In the genomic region with DNA sequence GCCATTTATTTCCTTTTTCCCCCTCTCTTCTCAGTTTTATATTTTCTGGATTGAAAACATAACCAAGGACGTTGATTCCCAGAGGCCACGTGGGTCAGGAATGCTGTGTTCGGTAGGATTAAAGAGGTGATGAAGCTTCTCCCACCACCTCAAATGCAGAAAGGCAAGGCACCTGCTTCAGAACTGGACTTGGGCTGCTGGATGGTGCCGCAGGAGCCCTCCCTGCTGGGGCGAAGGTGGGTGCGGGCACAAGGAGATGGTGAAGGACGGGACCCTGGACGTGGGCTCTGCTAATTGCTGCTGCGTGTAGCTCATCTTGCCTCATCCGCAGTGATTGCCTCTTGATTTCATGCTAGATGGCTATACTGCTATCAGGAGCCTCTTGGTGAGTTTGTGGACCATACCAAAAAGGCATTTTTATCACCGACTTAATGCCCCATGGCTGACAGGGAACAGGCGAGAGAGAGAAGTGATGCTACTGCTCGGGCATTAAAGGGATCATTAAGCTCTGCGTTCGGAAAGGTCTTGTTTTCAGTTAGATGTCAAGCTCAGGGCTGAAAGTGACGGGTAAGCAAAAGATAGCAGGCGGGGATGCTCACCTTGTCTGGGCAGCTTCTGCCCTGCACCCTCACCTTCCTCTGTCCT, we compare ENCODE assay signal across 15 cellular contexts.
DNase-seq lines count a peak whose midpoint lies in the region; ATAC-seq and TF ChIP-seq lines count a peak whose summit lies in the region.
"Had no signal": no experiment of that assay in that cellular context is flagged by ENCODE, and none has a peak within 500 bp of the region (broad histone marks: within the 10 kb centered on the region; RNA-seq: fewer than 3 reads in every experiment).

No MANE protein-coding gene starts in this region.

- ATAC-seq in GM19395 (IDR thresholded peaks at IDR 0.05; ENCODE audit: unreplicated experiment) (no peak), GM19467 (IDR thresholded peaks at IDR 0.05; ENCODE audit: unreplicated experiment) (no peak)
- ATAC-seq: CD8-positive, alpha-beta T cell had no signal

- H3K36me3 Mint-ChIP-seq in chondrocyte (ENCODE audit: low read depth) = no peaks in the 10 kb centered on the region
- H3K36me3 Mint-ChIP-seq in endodermal cell (ENCODE audit: low read depth) = no peaks in the 10 kb centered on the region
- H3K36me3 Mint-ChIP-seq: CD8-positive, alpha-beta T cell had no signal

- H3K27ac Mint-ChIP-seq in chondrocyte (ENCODE audit: unreplicated experiment) (no peak overlapping the region), endodermal cell (no peak overlapping the region)
- H3K27ac Mint-ChIP-seq: B cell; CD8-positive, alpha-beta T cell had no signal

- H3K4me3 ChIP-seq in endodermal cell (ENCODE audit: low read length) (no peak overlapping the region), spleen (no peak overlapping the region)
- H3K4me3 ChIP-seq: BLaER1 treated with 17β-estradiol and CSF1 and Interleukin-3, amounts not matched to agents 10 nM and 100 nM had no signal

- H3K9me3 Mint-ChIP-seq in chondrocyte (ENCODE audit: low read depth) (no peaks in the 10 kb centered on the region), endodermal cell (no peaks in the 10 kb centered on the region)
- H3K9me3 Mint-ChIP-seq: CD8-positive, alpha-beta T cell; H9 had no signal

- H3K4me3 Mint-ChIP-seq in chondrocyte (ENCODE audit: unreplicated experiment) = no peak overlapping the region
- H3K4me3 Mint-ChIP-seq in endodermal cell = no peak overlapping the region
- H3K4me3 Mint-ChIP-seq: B cell; CD8-positive, alpha-beta T cell; H9 had no signal

- no peak overlapping the region for H3K9ac ChIP-seq in endodermal cell (ENCODE audit: extremely low read depth, low read length, poor library complexity, severe bottlenecking)
- H3K9ac ChIP-seq: BLaER1 treated with 17β-estradiol and CSF1 and Interleukin-3, amounts not matched to agents 10 nM and 100 nM had no signal

- intact Hi-C loops in spleen (cut with DNase I; ENCODE audit: low total_unique reads) = no loop called here

- WGBS in endodermal cell (ENCODE audit: insufficient coverage in 1 of 2, insufficient read length in 1 of 2), 2 experiments = 91 to 95% methylated on average over 14 to 17 of the region's 17 CpGs
- 87 to 90% (median 89%) methylated on average over 17 of the region's 17 CpGs for WGBS in spleen, 5 donors

- H3K27me3 ChIP-seq in endodermal cell (ENCODE audit: control insufficient read depth, insufficient read depth, low read length, poor library complexity, severe bottlenecking) (no peaks in the 10 kb centered on the region), spleen (replicated peaks in 1 of 7) (peaks cover 0 to 32% (median 0%) of the 10 kb centered on the region in 7 donors)
- H3K27me3 ChIP-seq: BLaER1 treated with 17β-estradiol and CSF1 and Interleukin-3, amounts not matched to agents 10 nM and 100 nM had no signal

- TF ChIP-seq CTCF in chondrocyte (IDR thresholded peaks at IDR 0.05) = no peak
- no peak for TF ChIP-seq CTCF in endodermal cell (conservative IDR thresholded peaks at IDR 0.05)
- no peak for TF ChIP-seq CTCF in spleen (IDR thresholded peaks at IDR 0.05 in 8 of 11, conservative IDR thresholded peaks at IDR 0.05 in 3 of 11)

- H3K27ac ChIP-seq in endodermal cell (ENCODE audit: low read depth, low read length) (no peak overlapping the region), spleen (no peak overlapping the region)
- H3K27ac ChIP-seq: BLaER1 treated with 17β-estradiol and CSF1 and Interleukin-3, amounts not matched to agents 10 nM and 100 nM had no signal

- peak; percentile 44 for DNase-seq in chondrocyte (ENCODE audit: low spot score)
- peak; percentile 29 for DNase-seq in endodermal cell
- peak; percentile 71 for DNase-seq in mesenteric fat pad (ENCODE audit: low spot score)
- DNase-seq in spleen = peak; percentile 50
- DNase-seq in NCI-H526 treated with DMSO at 0.1 percent for 48 hours (lab: John Stamatoyannopoulos, UW) = no peak
- DNase-seq in NCI-H146 (lab: John Stamatoyannopoulos, UW) = no peak
- DNase-seq: Calu3; CD8-positive, alpha-beta T cell; DMS79 treated with DMSO at 0.1 percent for 48 hours; GF-D8; H9 had no signal

- H3K36me3 ChIP-seq in endodermal cell (ENCODE audit: control insufficient read depth, insufficient read depth, low read length) (no peaks in the 10 kb centered on the region), spleen (no peaks in the 10 kb centered on the region)
- H3K36me3 ChIP-seq: BLaER1 treated with 17β-estradiol and CSF1 and Interleukin-3, amounts not matched to agents 10 nM and 100 nM had no signal

- H3K4me1 ChIP-seq in endodermal cell (ENCODE audit: control insufficient read depth, insufficient read depth, low read length) = peaks cover 10% of the 10 kb centered on the region
- no peaks in the 10 kb centered on the region for H3K4me1 ChIP-seq in spleen

- H3K4me1 Mint-ChIP-seq in chondrocyte (ENCODE audit: low read depth) (no peaks in the 10 kb centered on the region), endodermal cell (peaks cover 23% of the 10 kb centered on the region)

- H3K9me3 ChIP-seq in endodermal cell (ENCODE audit: control insufficient read depth, low read length) = no peaks in the 10 kb centered on the region
- no peaks in the 10 kb centered on the region for H3K9me3 ChIP-seq in spleen
- H3K9me3 ChIP-seq: BLaER1 treated with 17β-estradiol and CSF1 and Interleukin-3, amounts not matched to agents 10 nM and 100 nM had no signal

- no peak for TF ChIP-seq POLR2A in spleen (IDR thresholded peaks at IDR 0.05)

- H3K27me3 Mint-ChIP-seq in chondrocyte (ENCODE audit: low read depth) (peaks cover 3% of the 10 kb centered on the region), endodermal cell (ENCODE audit: insufficient read depth) (peaks cover 31% of the 10 kb centered on the region)

Comparison
In these comparisons a context has a peak if more than half of its experiments do, and no peak if none do; other contexts are left out.
1. DNase-seq: peak in chondrocyte (single experiment), endodermal cell (single experiment), mesenteric fat pad (single experiment) and spleen (single experiment); none in NCI-H526 treated with DMSO at 0.1 percent for 48 hours (single experiment) and NCI-H146 (single experiment).